In genomic region chr17:76384987-76385891, GRCh38 we compare ENCODE assay signal across 8 cellular contexts. TPM values are rescaled to one million over a fixed set of nuclear protein-coding genes. Genes with fewer than 3 reads are reported as not detected.
DNase-seq lines count a peak whose midpoint lies in the region; ATAC-seq and TF ChIP-seq lines count a peak whose summit lies in the region.

No MANE protein-coding gene starts in this region.

- no peak overlapping the region for H3K27ac Mint-ChIP-seq in stimulated activated naive CD8-positive, alpha-beta T cell treated with anti-CD3 and anti-CD28 coated beads, Interleukin-15, Interleukin-2, amounts not matched to agents 100 ng/mL and 50 ng/mL, for 24 hours

- ATAC-seq in HG03354 (IDR thresholded peaks at IDR 0.05; ENCODE audit: poor library complexity, severe bottlenecking, unreplicated experiment), result peak; percentile 2
- ATAC-seq in GM18519 (IDR thresholded peaks at IDR 0.05; ENCODE audit: low FRiP score, unreplicated experiment), result no peak
- no peak for ATAC-seq in GM19328 (IDR thresholded peaks at IDR 0.05; ENCODE audit: unreplicated experiment)

- peak overlapping the region; percentile 73 for H3K4me3 Mint-ChIP-seq in stimulated activated naive CD8-positive, alpha-beta T cell treated with anti-CD3 and anti-CD28 coated beads, Interleukin-15, Interleukin-2, amounts not matched to agents 100 ng/mL and 50 ng/mL, for 24 hours

- H3K4me3 ChIP-seq in WI38 (ENCODE audit: low read depth, low read length), result peak overlapping the region; percentile 70

- H3K36me3 Mint-ChIP-seq in stimulated activated naive CD8-positive, alpha-beta T cell treated with anti-CD3 and anti-CD28 coated beads, Interleukin-15, Interleukin-2, amounts not matched to agents 100 ng/mL and 50 ng/mL, for 24 hours (ENCODE audit: low read depth), result peaks cover 1% of the 10 kb centered on the region

- peaks cover 19% of the 10 kb centered on the region for H3K4me1 Mint-ChIP-seq in stimulated activated naive CD8-positive, alpha-beta T cell treated with anti-CD3 and anti-CD28 coated beads, Interleukin-15, Interleukin-2, amounts not matched to agents 100 ng/mL and 50 ng/mL, for 24 hours (ENCODE audit: low read depth)

- no peaks in the 10 kb centered on the region for H3K9me3 Mint-ChIP-seq in stimulated activated naive CD8-positive, alpha-beta T cell treated with anti-CD3 and anti-CD28 coated beads, Interleukin-15, Interleukin-2, amounts not matched to agents 100 ng/mL and 50 ng/mL, for 24 hours

- TF ChIP-seq CTCF in WI38 (IDR thresholded peaks at IDR 0.05; ENCODE audit: low read depth, low read length), result no peak

- DNase-seq in AG08395 (ENCODE audit: low spot score) (peak; percentile 66), dermis blood vessel endothelial cell (peak; percentile 71), lung microvascular endothelial cell (ENCODE audit: low read depth in 2 of 2) (peak; percentile 64 to 87)

- H3K27me3 Mint-ChIP-seq in stimulated activated naive CD8-positive, alpha-beta T cell treated with anti-CD3 and anti-CD28 coated beads, Interleukin-15, Interleukin-2, amounts not matched to agents 100 ng/mL and 50 ng/mL, for 24 hours, result no peaks in the 10 kb centered on the region

RNA-seq across cellular contexts. Expression of gene SPHK1, which starts 0.8 kb away (rescaled TPM):
- total RNA-seq in dermis blood vessel endothelial cell, result 259 and 272 TPM in 2 replicates
- total RNA-seq in lung microvascular endothelial cell, result 193 and 276 TPM in 2 replicates

RNA-seq across cellular contexts. Expression of gene PRPSAP1, which starts 31.5 kb away (rescaled TPM):
- total RNA-seq in dermis blood vessel endothelial cell, result 128 and 131 TPM in 2 replicates
- total RNA-seq in lung microvascular endothelial cell, result 69.7 and 103 TPM in 2 replicates
